8 cellular contexts compared by ENCODE assay signal in the genomic region with DNA sequence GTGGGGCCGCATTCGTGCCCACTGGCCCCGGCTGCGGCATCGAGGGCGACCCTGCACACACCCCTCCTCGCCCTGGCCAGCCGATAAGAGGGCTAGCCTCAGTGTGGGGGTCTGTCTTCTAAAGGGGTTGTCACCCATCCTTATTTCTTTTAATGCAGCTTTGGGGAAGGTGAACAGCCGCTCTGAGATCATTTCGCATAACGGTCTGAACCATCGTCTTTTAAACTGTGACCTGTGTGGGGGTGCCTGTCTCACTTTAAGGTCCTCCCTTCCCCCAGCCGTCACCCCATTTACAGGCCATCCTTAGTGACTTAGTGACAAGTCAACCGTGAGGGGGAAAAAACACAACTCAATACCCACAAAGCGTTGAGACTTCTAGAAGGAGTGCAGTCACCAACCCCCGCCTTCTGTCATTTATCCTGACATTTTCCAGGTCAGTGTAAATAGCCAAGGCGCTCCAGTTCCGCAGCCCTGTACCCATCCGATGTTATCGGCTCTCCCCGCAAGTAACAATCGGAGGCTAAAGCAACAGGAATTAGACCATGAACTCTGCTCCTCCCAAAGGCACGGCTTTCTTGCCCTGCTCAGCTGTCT. TPM values are rescaled to one million over a fixed set of nuclear protein-coding genes. Genes with fewer than 3 reads are reported as not detected.
A peak's percentile ranks its signal among the peaks of the same experiment; 100 is the strongest.
DNase-seq lines count a peak whose midpoint lies in the region; ATAC-seq and TF ChIP-seq lines count a peak whose summit lies in the region.

No MANE protein-coding gene starts in this region.

- ATAC-seq in GM18909 (IDR thresholded peaks at IDR 0.05; ENCODE audit: poor library complexity, unreplicated experiment) (peak; percentile 29), HG03175 (IDR thresholded peaks at IDR 0.05; ENCODE audit: unreplicated experiment) (peak; percentile 19)

- peaks cover 18% of the 10 kb centered on the region for H3K36me3 Mint-ChIP-seq in nephron progenitor cell (ENCODE audit: low read depth)

- no peaks in the 10 kb centered on the region for H3K9me3 ChIP-seq in BE2C

- peaks cover 15% of the 10 kb centered on the region for H3K9me3 Mint-ChIP-seq in nephron progenitor cell

- peak overlapping the region; percentile 96 for H3K27ac ChIP-seq in VCaP

- H3K4me1 Mint-ChIP-seq in nephron progenitor cell: peaks cover 61% of the 10 kb centered on the region

- TF ChIP-seq CTCF in BE2C (IDR thresholded peaks at IDR 0.05; ENCODE audit: low read depth, low read length) (no peak), VCaP (conservative IDR thresholded peaks at IDR 0.05) (no peak), fibroblast of villous mesenchyme (IDR thresholded peaks at IDR 0.05; ENCODE audit: insufficient read depth, low read depth, low read length) (no peak), nephron progenitor cell (IDR thresholded peaks at IDR 0.05) (no peak)

- H3K27me3 ChIP-seq in BE2C: no peaks in the 10 kb centered on the region; the same call in 1 of the 2 replicates

- peaks cover 8% of the 10 kb centered on the region for H3K27me3 Mint-ChIP-seq in nephron progenitor cell (ENCODE audit: low read depth, poor library complexity)

- peak overlapping the region; percentile 99 for H3K27ac Mint-ChIP-seq in nephron progenitor cell

- no peaks in the 10 kb centered on the region; the same call in 1 of the 2 replicates for H3K4me1 ChIP-seq in BE2C

- peak overlapping the region; percentile 95 for H3K4me3 Mint-ChIP-seq in nephron progenitor cell

- peak; percentile 73 for DNase-seq in BE2C
- DNase-seq in fibroblast of villous mesenchyme (ENCODE audit: low read depth): peak; percentile 73
- DNase-seq in nephron progenitor cell: peak; percentile 27
- no peak for DNase-seq in posterior vena cava (ENCODE audit: low spot score)
- DNase-seq in NCI-H1930 (lab: John Stamatoyannopoulos, UW): no peak

- H3K36me3 ChIP-seq in BE2C: peaks cover 8% of the 10 kb centered on the region

- H3K4me3 ChIP-seq in BE2C (ENCODE audit: low read depth, low read length) (peak overlapping the region; percentile 81), fibroblast of villous mesenchyme (ENCODE audit: low read depth, low read length) (peak overlapping the region; percentile 86)

- intact Hi-C loops in posterior vena cava (cut with DNase I): no loop called here

RNA-seq across cellular contexts. Expression of gene DENND5B, which starts 0.5 kb away (rescaled TPM):
- polyA plus RNA-seq in BE2C (2012; ENCODE audit: insufficient read depth, insufficient read length, low read depth): 5.4 TPM
- total RNA-seq in fibroblast of villous mesenchyme: 11.6 and 11.7 TPM in 2 replicates
- total RNA-seq in posterior vena cava: 10 to 100 TPM; 13.1 to 19.7 TPM

Comparison
In these comparisons a context has a peak if more than half of its experiments do, and no peak if none do; other contexts are left out.
1. DNase-seq: peak in BE2C (single experiment), fibroblast of villous mesenchyme (single experiment) and nephron progenitor cell (single experiment); none in posterior vena cava (single experiment) and NCI-H1930 (0 of 2).